7 cellular contexts compared by ENCODE assay signal in genomic region chr2:235263205-235264120, GRCh38.
DNase-seq lines count a peak whose midpoint lies in the region; ATAC-seq and TF ChIP-seq lines count a peak whose summit lies in the region.

No MANE protein-coding gene starts in this region.

- H3K9me3 ChIP-seq in breast epithelium (no peaks in the 10 kb centered on the region), subcutaneous abdominal adipose tissue (ENCODE audit: control insufficient read depth in 5 of 5, low read length in 5 of 5) (no peaks in the 10 kb centered on the region)

- intact Hi-C loops in breast epithelium (cut with DNase I; ENCODE audit: low total_unique reads), result no loop called here
- intact Hi-C loops in natural killer cell (cut with micrococcal nuclease), result no loop called here
- intact Hi-C loops in activated CD4-positive, alpha-beta T cell treated with anti-CD3 and anti-CD28 coated beads, Interleukin-2, amount 10 ng/mL, durations not matched to agents 24 days and 14 days (cut with micrococcal nuclease), result no loop called here

- H3K27me3 ChIP-seq in breast epithelium (no peaks in the 10 kb centered on the region), subcutaneous abdominal adipose tissue (ENCODE audit: control insufficient read depth in 5 of 5, insufficient read depth in 4 of 5, low read length in 5 of 5) (peaks cover 0 to 10% (median 5%) of the 10 kb centered on the region in 5 donors)

- no peak overlapping the region for H3K9ac ChIP-seq in subcutaneous abdominal adipose tissue (ENCODE audit: low read length in 5 of 5)

- no peaks in the 10 kb centered on the region for H3K36me3 Mint-ChIP-seq in natural killer cell
- H3K36me3 Mint-ChIP-seq in activated CD4-positive, alpha-beta T cell treated with anti-CD3 and anti-CD28 coated beads, Interleukin-2, amount 10 ng/mL, durations not matched to agents 24 days and 14 days (ENCODE audit: low read depth), result no peaks in the 10 kb centered on the region

- H3K27ac ChIP-seq in breast epithelium (peak overlapping the region; percentile 57 to 78), subcutaneous abdominal adipose tissue (ENCODE audit: low read depth, low read length) (peak overlapping the region; percentile 61)

- DNase-seq in HuH-7.5 (ENCODE audit: low spot score), result peak; percentile 18
- peak; percentile 71 to 77 for DNase-seq in breast epithelium (ENCODE audit: low spot score in 2 of 2)
- DNase-seq in kidney glomerular epithelial cell (lab: John Stamatoyannopoulos, UW), result peak; percentile 37
- no peak for DNase-seq in activated CD4-positive, alpha-beta T cell treated with anti-CD3 and anti-CD28 coated beads for 1 hour
- no peak for DNase-seq in natural killer cell
- no peak for DNase-seq in activated CD4-positive, alpha-beta T cell treated with anti-CD3 and anti-CD28 coated beads, Interleukin-2, amount 10 ng/mL, durations not matched to agents 24 days and 14 days

- H3K36me3 ChIP-seq in breast epithelium, result no peaks in the 10 kb centered on the region
- H3K36me3 ChIP-seq in subcutaneous abdominal adipose tissue (ENCODE audit: control insufficient read depth in 5 of 5, insufficient read depth in 5 of 5, low read length in 5 of 5), result no peaks in the 10 kb centered on the region

- H3K27ac Mint-ChIP-seq in natural killer cell, result no peak overlapping the region
- no peak overlapping the region for H3K27ac Mint-ChIP-seq in activated CD4-positive, alpha-beta T cell treated with anti-CD3 and anti-CD28 coated beads, Interleukin-2, amount 10 ng/mL, durations not matched to agents 24 days and 14 days

- H3K4me1 Mint-ChIP-seq in natural killer cell, result peaks cover 0 to 3% of the 10 kb centered on the region in 2 donors
- no peaks in the 10 kb centered on the region for H3K4me1 Mint-ChIP-seq in activated CD4-positive, alpha-beta T cell treated with anti-CD3 and anti-CD28 coated beads, Interleukin-2, amount 10 ng/mL, durations not matched to agents 24 days and 14 days

- H3K27me3 Mint-ChIP-seq in natural killer cell (ENCODE audit: low read depth in 2 of 2), result peaks cover 32 to 54% of the 10 kb centered on the region in 2 donors
- peaks cover 42% of the 10 kb centered on the region for H3K27me3 Mint-ChIP-seq in activated CD4-positive, alpha-beta T cell treated with anti-CD3 and anti-CD28 coated beads, Interleukin-2, amount 10 ng/mL, durations not matched to agents 24 days and 14 days

- H3K4me3 Mint-ChIP-seq in natural killer cell, result no peak overlapping the region
- no peak overlapping the region for H3K4me3 Mint-ChIP-seq in activated CD4-positive, alpha-beta T cell treated with anti-CD3 and anti-CD28 coated beads, Interleukin-2, amount 10 ng/mL, durations not matched to agents 24 days and 14 days

- peaks cover 0 to 2% of the 10 kb centered on the region in 2 donors for H3K9me3 Mint-ChIP-seq in natural killer cell
- H3K9me3 Mint-ChIP-seq in activated CD4-positive, alpha-beta T cell treated with anti-CD3 and anti-CD28 coated beads, Interleukin-2, amount 10 ng/mL, durations not matched to agents 24 days and 14 days, result no peaks in the 10 kb centered on the region

- no peak for TF ChIP-seq POLR2A in breast epithelium (IDR thresholded peaks at IDR 0.05)

- H3K4me3 ChIP-seq in breast epithelium (peak overlapping the region in 2 of 3 donors; percentile 25 to 53), subcutaneous abdominal adipose tissue (ENCODE audit: low read depth in 1 of 5, low read length in 5 of 5) (no peak overlapping the region)

- H3K4me1 ChIP-seq in breast epithelium (no peaks in the 10 kb centered on the region), subcutaneous abdominal adipose tissue (ENCODE audit: control insufficient read depth in 5 of 5, insufficient read depth in 5 of 5, low read length in 5 of 5) (peaks cover 1 to 16% (median 9%) of the 10 kb centered on the region in 5 donors)

- no peak for ATAC-seq in natural killer cell

- TF ChIP-seq CTCF in breast epithelium (IDR thresholded peaks at IDR 0.05), result no peak
- no peak for TF ChIP-seq CTCF in natural killer cell (IDR thresholded peaks at IDR 0.05)

Comparison
In these comparisons a context has a peak if more than half of its experiments do, and no peak if none do; other contexts are left out.
1. DNase-seq: peak in HuH-7.5 (single experiment), breast epithelium (2 of 2) and kidney glomerular epithelial cell (single experiment); none in activated CD4-positive, alpha-beta T cell treated with anti-CD3 and anti-CD28 coated beads for 1 hour (single experiment), natural killer cell (single experiment) and activated CD4-positive, alpha-beta T cell treated with anti-CD3 and anti-CD28 coated beads, Interleukin-2, amount 10 ng/mL, durations not matched to agents 24 days and 14 days (single experiment).
2. H3K4me3 ChIP-seq: peak in breast epithelium (2 of 3); none in subcutaneous abdominal adipose tissue (0 of 5).